8 cellular contexts compared by ENCODE assay signal in the genomic region with DNA sequence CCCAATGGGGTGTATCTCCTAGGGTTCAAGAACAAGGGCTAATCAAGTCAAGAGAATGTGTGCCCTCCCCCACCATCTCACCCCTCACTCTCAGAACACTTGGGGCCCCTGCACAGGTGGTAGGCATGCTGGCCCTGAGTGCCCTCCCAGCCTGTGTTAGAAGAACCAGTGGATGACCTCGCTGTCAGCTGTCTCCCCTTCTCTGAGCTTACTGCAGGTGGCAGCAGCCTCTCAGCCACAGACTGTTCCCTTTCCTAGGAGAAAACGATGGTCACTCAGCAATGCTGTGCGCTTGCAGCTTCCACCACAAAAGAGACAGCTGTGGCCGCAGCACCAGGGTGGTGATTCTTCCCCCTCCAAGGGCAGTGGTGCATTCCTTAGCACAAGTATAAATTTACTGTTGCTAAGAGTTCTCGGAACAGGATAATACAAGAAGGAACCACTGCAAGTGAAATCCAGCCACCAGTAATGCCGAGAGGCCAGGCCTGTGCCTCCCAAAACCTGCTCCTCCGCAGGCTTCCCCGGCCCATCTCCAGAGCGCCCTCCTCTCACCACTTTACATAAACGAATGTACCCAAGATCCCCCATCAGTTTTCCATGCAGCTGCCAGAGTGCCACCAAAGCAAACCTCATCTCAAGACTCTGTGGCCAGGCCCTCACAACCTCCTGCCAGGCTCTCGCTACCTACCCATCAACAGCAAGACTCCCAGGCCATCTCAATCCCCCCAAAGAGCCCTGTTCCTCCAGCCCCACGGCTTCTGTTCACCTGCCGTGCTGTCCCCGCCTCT. TPM values are rescaled to one million over a fixed set of nuclear protein-coding genes. Genes with fewer than 3 reads are reported as not detected.
DNase-seq lines count a peak whose midpoint lies in the region; ATAC-seq and TF ChIP-seq lines count a peak whose summit lies in the region.

No MANE protein-coding gene starts in this region.

- H2AFZ ChIP-seq in PC-9 (peak overlapping the region; percentile 76; the same call in 1 of the 2 replicates), parathyroid adenoma (no peak overlapping the region)

- H3F3A ChIP-seq in PC-9 (ENCODE audit: insufficient read depth, low read depth) = peaks cover 25% of the 10 kb centered on the region

- H3K9me2 ChIP-seq in PC-9 (ENCODE audit: insufficient read depth) = no peaks in the 10 kb centered on the region

- intact Hi-C loops in PC-9 (cut with micrococcal nuclease; ENCODE audit: unreplicated experiment) = loop anchor here (1.0 to 5.0 kb wide), 6 partner anchors 157 to 405 kb away; partner anchors contain the start of genes HES6 and SCLY
- intact Hi-C loops in left cardiac atrium (cut with DNase I) = loop anchor here (5.0 to 10.0 kb wide), 3 partner anchors 186 to 404 kb away; partner anchors contain the start of gene KLHL30 (in 1 of the 2)

- POLR2A ChIA-PET in PC-9 (lab: Charles Lee; ENCODE audit: unreplicated experiment) = interaction anchor here (0.5 to 0.7 kb wide), 5 partner anchors 24 to 1933 kb away, joined by 3 to 11 read pairs (median 3); no protein-coding TSS in a partner anchor

- H3K79me2 ChIP-seq in PC-9 (ENCODE audit: low read depth) (peaks cover 40% of the 10 kb centered on the region), parathyroid adenoma (no peaks in the 10 kb centered on the region)

- H3K4me3 ChIP-seq in PC-9 = peak overlapping the region; percentile 64
- H3K4me3 ChIP-seq in parathyroid adenoma (ENCODE audit: low read depth, low read length) = no peak overlapping the region

- H3K27ac ChIP-seq in PC-9 (no peak overlapping the region), parathyroid adenoma (no peak overlapping the region)

- DNase-seq in ELR (ENCODE audit: low read depth) (peak; percentile 82), HuH-7 (ENCODE audit: low spot score) (peak; percentile 79), PC-9 (peak; percentile 78 to 88), amygdala (lab: John Stamatoyannopoulos, UW) (peak in 49 of 56 donors; percentile 35 to 87 (median 68)), left cardiac atrium (peak; percentile 67), GOT3 (lab: John Stamatoyannopoulos, UW) (no peak)

- no peaks in the 10 kb centered on the region for H4K20me1 ChIP-seq in PC-9 (ENCODE audit: insufficient read depth)

- no peak overlapping the region for H3K9ac ChIP-seq in parathyroid adenoma

- H3K9me3 ChIP-seq in PC-9 (ENCODE audit: insufficient read depth, low read depth) = no peaks in the 10 kb centered on the region
- no peaks in the 10 kb centered on the region for H3K9me3 ChIP-seq in parathyroid adenoma (ENCODE audit: control insufficient read depth, low read length)

- CTCF ChIA-PET in PC-9 (lab: Charles Lee) = interaction anchor here (0.5 to 1.6 kb wide), 8 partner anchors 39 to 405 kb away, joined by 3 to 10 read pairs (median 6); no protein-coding TSS in a partner anchor

- H3K4me1 ChIP-seq in PC-9 (replicated peaks; ENCODE audit: insufficient read depth) (peaks cover 42% of the 10 kb centered on the region), parathyroid adenoma (no peaks in the 10 kb centered on the region)

- H3K4me2 ChIP-seq in PC-9 (peak overlapping the region; percentile 83), parathyroid adenoma (ENCODE audit: low read length) (no peak overlapping the region)

- H3K36me3 ChIP-seq in PC-9 (ENCODE audit: low read depth) (no peaks in the 10 kb centered on the region), parathyroid adenoma (ENCODE audit: control insufficient read depth, insufficient read depth, low read length) (no peaks in the 10 kb centered on the region)

- no TSS peak for BruUV-seq in PC-9 (replicated peaks; lab: Mats Ljungman, UMichigan)

- H3K27me3 ChIP-seq in PC-9 (ENCODE audit: insufficient read depth, low read depth) = no peaks in the 10 kb centered on the region
- no peaks in the 10 kb centered on the region for H3K27me3 ChIP-seq in parathyroid adenoma (ENCODE audit: control insufficient read depth, insufficient read depth, low read length)

- ATAC-seq in left cardiac atrium (peak; percentile 82 to 86), HG03175 (IDR thresholded peaks at IDR 0.05; ENCODE audit: unreplicated experiment) (no peak)

- TF ChIP-seq CTCF in PC-9 (conservative IDR thresholded peaks at IDR 0.05) (peak; percentile 93), parathyroid adenoma (IDR thresholded peaks at IDR 0.05) (peak; percentile 66)

RNA-seq across cellular contexts. Expression of gene RAMP1, which starts 0.9 kb away (rescaled TPM):
- 48.5 and 48.7 TPM in 2 replicates for total RNA-seq in PC-9 (2021)
- total RNA-seq in left cardiac atrium = 100 to 1,000 TPM in 1 of 2 donors, 10 to 100 TPM in 1; 86.7 to 359 TPM

RNA-seq across cellular contexts. Expression of gene RBM44, which starts 59.9 kb away (rescaled TPM):
- 0.94 and 1.5 TPM in 2 replicates for total RNA-seq in PC-9 (2021)
- total RNA-seq in left cardiac atrium = under 1 TPM; 0.38 to 0.47 TPM
